18 cellular contexts compared by ENCODE assay signal in the genomic region with DNA sequence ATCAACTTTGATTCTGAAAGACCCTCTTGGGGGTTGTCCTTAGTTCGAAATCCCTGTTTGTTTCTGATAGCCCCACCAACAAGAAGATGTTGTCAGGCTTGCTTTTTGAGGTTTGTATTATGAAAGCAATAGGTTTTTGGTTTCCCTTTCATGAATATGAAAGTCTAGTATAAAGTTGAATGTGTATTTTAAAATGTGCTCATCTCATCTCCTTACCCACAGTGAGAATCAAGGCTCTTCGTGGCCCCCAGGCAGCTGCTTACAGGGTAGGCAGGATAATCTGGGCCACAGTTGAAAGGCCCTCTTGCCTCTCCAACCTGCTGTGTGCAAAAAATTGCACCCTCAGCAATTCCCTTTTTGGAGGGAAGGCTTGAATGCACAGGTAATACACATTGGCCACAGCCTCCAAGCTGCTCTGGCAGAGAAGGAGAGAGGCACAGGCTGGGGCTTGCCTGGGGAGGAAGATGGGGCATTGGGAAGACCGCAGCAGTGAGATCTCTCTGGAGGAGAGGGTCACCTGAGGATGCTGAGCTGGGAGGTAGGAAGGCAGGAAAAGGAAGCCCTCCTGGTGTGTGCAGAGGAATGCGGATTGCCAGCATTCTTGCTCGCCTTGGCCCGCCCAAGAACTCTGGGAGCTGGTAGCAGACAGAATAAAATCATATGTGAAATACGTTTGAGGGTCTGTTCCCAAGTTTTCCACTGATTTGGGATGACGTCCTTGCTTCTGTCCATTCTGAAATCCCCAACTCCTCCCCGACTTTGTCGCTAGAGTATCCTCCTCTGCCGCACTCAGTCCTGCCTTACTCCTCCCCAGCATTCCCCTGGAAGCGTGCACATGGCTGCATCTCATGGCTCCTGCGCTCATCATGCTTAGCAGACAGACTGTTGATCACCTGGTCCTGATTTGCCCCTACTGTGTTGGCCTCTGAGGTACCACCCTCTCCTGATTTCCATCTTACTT.
DNase-seq lines count a peak whose midpoint lies in the region; ATAC-seq, FAIRE-seq and TF ChIP-seq lines count a peak whose summit lies in the region.
"Had no signal": no experiment of that assay in that cellular context is flagged by ENCODE, and none has a peak within 500 bp of the region (broad histone marks: within the 10 kb centered on the region; RNA-seq: fewer than 3 reads in every experiment).

No MANE protein-coding gene starts in this region.

- H3K79me2 ChIP-seq in OCI-LY3 (ENCODE audit: low read length) (no peaks in the 10 kb centered on the region), hepatocyte (no peaks in the 10 kb centered on the region), smooth muscle cell (ENCODE audit: low read depth) (no peaks in the 10 kb centered on the region)
- H3K79me2 ChIP-seq: parathyroid adenoma had no signal

- H3K36me3 ChIP-seq in OCI-LY3 (replicated peaks; ENCODE audit: low read depth, low read length) (no peaks in the 10 kb centered on the region), hepatocyte (replicated peaks; ENCODE audit: insufficient read depth, low read depth) (no peaks in the 10 kb centered on the region), smooth muscle cell (ENCODE audit: low read depth) (no peaks in the 10 kb centered on the region)

- peaks cover 3% of the 10 kb centered on the region for H3F3A ChIP-seq in smooth muscle cell (ENCODE audit: low read depth)

- H3K27me3 ChIP-seq in OCI-LY3 (ENCODE audit: low read depth, low read length) (peaks cover 90% of the 10 kb centered on the region), hepatocyte (peaks cover 15% of the 10 kb centered on the region), smooth muscle cell (ENCODE audit: low read depth) (peaks cover 13% of the 10 kb centered on the region)

- no peak for TF ChIP-seq POLR2A in GM12891 (IDR thresholded peaks at IDR 0.05; ENCODE audit: low read depth, low read length)

- H3K9me2 ChIP-seq in hepatocyte (replicated peaks; ENCODE audit: insufficient read depth): no peaks in the 10 kb centered on the region

- WGBS in hepatocyte (ENCODE audit: low lambda C conversion rate, missing lambda C conversion rate): 74% methylated on average over 13 of the region's 13 CpGs
- 65% methylated on average over 13 of the region's 13 CpGs for WGBS in smooth muscle cell (ENCODE audit: low lambda C conversion rate)

- H3K4me2 ChIP-seq in OCI-LY3 (ENCODE audit: low read length) (peak overlapping the region; percentile 29), hepatocyte (peak overlapping the region; percentile 51), smooth muscle cell (peak overlapping the region; percentile 77)

- FAIRE-seq in GM12891 (lab: Jason Lieb, UNC): no peak
- FAIRE-seq: GM12892 had no signal

- H3K9me3 ChIP-seq in OCI-LY3 (ENCODE audit: insufficient read depth, low read length): no peaks in the 10 kb centered on the region
- no peaks in the 10 kb centered on the region for H3K9me3 ChIP-seq in hepatocyte (ENCODE audit: low read depth)
- no peaks in the 10 kb centered on the region for H3K9me3 ChIP-seq in smooth muscle cell (replicated peaks; ENCODE audit: low read depth)

- H4K20me1 ChIP-seq in OCI-LY3 (ENCODE audit: insufficient read depth, low read length): no peaks in the 10 kb centered on the region
- H4K20me1 ChIP-seq in hepatocyte (ENCODE audit: insufficient read depth, poor library complexity, severe bottlenecking): no peaks in the 10 kb centered on the region
- no peaks in the 10 kb centered on the region for H4K20me1 ChIP-seq in smooth muscle cell (ENCODE audit: low read depth)

- ATAC-seq in HG03175 (IDR thresholded peaks at IDR 0.05; ENCODE audit: unreplicated experiment): no peak
- ATAC-seq: activated CD8-positive, alpha-beta T cell treated with anti-CD3 and anti-CD28 coated beads, Interleukin-2, amount 10 ng/mL, durations not matched to agents 7 days and 5 days had no signal

- H3K9ac ChIP-seq in OCI-LY3 (ENCODE audit: low read length): no peak overlapping the region
- H3K9ac ChIP-seq in smooth muscle cell (ENCODE audit: low read depth): no peak overlapping the region
- H3K9ac ChIP-seq: parathyroid adenoma had no signal

- TF ChIP-seq CTCF in OCI-LY3 (IDR thresholded peaks at IDR 0.05; ENCODE audit: low read depth, low read length) (no peak), hepatocyte (IDR thresholded peaks at IDR 0.05; ENCODE audit: poor library complexity) (no peak), smooth muscle cell (IDR thresholded peaks at IDR 0.05; ENCODE audit: borderline replicate concordance, insufficient read depth, poor library complexity, severe bottlenecking) (no peak)

- no peak overlapping the region for H3K4me3 ChIP-seq in OCI-LY3 (ENCODE audit: low read length)
- H3K4me3 ChIP-seq in hepatocyte: no peak overlapping the region
- H3K4me3 ChIP-seq in smooth muscle cell: no peak overlapping the region

- H2AFZ ChIP-seq in OCI-LY3 (ENCODE audit: low read depth, low read length): no peak overlapping the region
- H2AFZ ChIP-seq in hepatocyte: no peak overlapping the region
- H2AFZ ChIP-seq in smooth muscle cell (ENCODE audit: low read depth): peak overlapping the region; percentile 65
- H2AFZ ChIP-seq: parathyroid adenoma had no signal

- DNase-seq in NCI-H748 (lab: John Stamatoyannopoulos, UW; ENCODE audit: unreplicated experiment) (peak; percentile 33), NCI-H748 treated with DMSO at 0.1 percent for 48 hours (lab: John Stamatoyannopoulos, UW) (no peak), hepatocyte (ENCODE audit: low spot score) (no peak), smooth muscle cell (lab: John Stamatoyannopoulos, UW; ENCODE audit: unreplicated experiment) (no peak), NCI-H510A treated with DMSO at 0.1 percent for 48 hours (lab: John Stamatoyannopoulos, UW) (no peak), GM12891 (ENCODE audit: insufficient read length, low spot score) (no peak)
- DNase-seq: ACHN; activated CD8-positive, alpha-beta T cell treated with anti-CD3 and anti-CD28 coated beads, Interleukin-2, amount 10 ng/mL, durations not matched to agents 7 days and 5 days; activated naive CD4-positive, alpha-beta T cell treated with anti-CD3 and anti-CD28 coated beads, Interleukin-2, amount 50 U/mL, for 16 hours; central memory CD4-positive, alpha-beta T cell; GOT3; hippocampal formation; SIG-M5; stimulated activated CD4-positive, alpha-beta T cell treated with anti-CD3 and anti-CD28 coated beads, Interleukin-12 subunit alpha, Interleukin-12 subunit beta, amount 100 ng/mL, for 4 hours had no signal

- H3K4me1 ChIP-seq in OCI-LY3 (ENCODE audit: low read length): no peaks in the 10 kb centered on the region
- H3K4me1 ChIP-seq in hepatocyte (ENCODE audit: insufficient read depth): peaks cover 5% of the 10 kb centered on the region
- peaks cover 15% of the 10 kb centered on the region for H3K4me1 ChIP-seq in smooth muscle cell (ENCODE audit: low read depth)
- H3K4me1 ChIP-seq: parathyroid adenoma had no signal

- H3K27ac ChIP-seq in OCI-LY3 (ENCODE audit: low read length) (no peak overlapping the region), hepatocyte (no peak overlapping the region), smooth muscle cell (ENCODE audit: low read depth) (no peak overlapping the region)
- H3K27ac ChIP-seq: parathyroid adenoma had no signal

TF ChIP-seq in GM12891, 5 proteins besides CTCF, POLR2A, EP300 and RAD21:
- TF ChIP-seq TAF1 (IDR thresholded peaks at IDR 0.05; ENCODE audit: low read depth, low read length): no peak
- no peak for TF ChIP-seq SPI1 (IDR thresholded peaks at IDR 0.05; ENCODE audit: low read depth, low read length)
- no peak for TF ChIP-seq POLR2AphosphoS5 (IDR thresholded peaks at IDR 0.05; ENCODE audit: low read depth, low read length)
- no peak for TF ChIP-seq POU2F2 (IDR thresholded peaks at IDR 0.05; ENCODE audit: low read depth, low read length)
- TF ChIP-seq PAX5 (IDR thresholded peaks at IDR 0.05; ENCODE audit: insufficient read depth, low read length, severe bottlenecking): no peak
TF ChIP-seq in GM12891: peak in this region for 0.
